In genomic region chr14:89000007-89000942, GRCh38 we compare ENCODE assay signal across 9 cellular contexts.
DNase-seq lines count a peak whose midpoint lies in the region; FAIRE-seq and TF ChIP-seq lines count a peak whose summit lies in the region.
"Had no signal": no experiment of that assay in that cellular context is flagged by ENCODE, and none has a peak within 500 bp of the region (broad histone marks: within the 10 kb centered on the region; RNA-seq: fewer than 3 reads in every experiment).

No MANE protein-coding gene starts in this region.

- H3K27ac ChIP-seq in adrenal gland (peak overlapping the region in 3 of 5 donors; percentile 2 to 61 (median 54)), kidney (ENCODE audit: low read depth in 2 of 2, low read length in 2 of 2) (no peak overlapping the region)
- H3K27ac ChIP-seq: BLaER1 had no signal

- no peak for TF ChIP-seq POLR2A in adrenal gland (IDR thresholded peaks at IDR 0.05)
- no peak for TF ChIP-seq POLR2A in GM12891 (IDR thresholded peaks at IDR 0.05; ENCODE audit: low read depth, low read length)

- no peak overlapping the region for H3K9ac ChIP-seq in kidney (ENCODE audit: low read length in 2 of 2)
- H3K9ac ChIP-seq: BLaER1 had no signal

- FAIRE-seq in GM12891 (lab: Jason Lieb, UNC) (no peak), kidney (lab: Jason Lieb, UNC) (no peak)

- TF ChIP-seq CTCF in adrenal gland (IDR thresholded peaks at IDR 0.05) (no peak), kidney (IDR thresholded peaks at IDR 0.05; ENCODE audit: borderline replicate concordance, extremely low read depth, insufficient read depth) (no peak)

- intact Hi-C loops in adrenal gland (cut with DNase I), result no loop called here
- intact Hi-C loops in kidney (cut with DNase I), result no loop called here

- H3K4me1 ChIP-seq in adrenal gland (replicated peaks in 1 of 2) (peaks cover 12 to 16% of the 10 kb centered on the region in 2 donors), kidney (ENCODE audit: control insufficient read depth in 1 of 2, insufficient read depth in 1 of 2, low read depth in 1 of 2, low read length in 2 of 2) (no peaks in the 10 kb centered on the region)
- H3K4me1 ChIP-seq: BLaER1 had no signal

- WGBS in adrenal gland, 4 donors, result 63 to 67% (median 64%) methylated on average over 9 of the region's 9 CpGs

- H3K36me3 ChIP-seq in MG63 (no peaks in the 10 kb centered on the region), adrenal gland (replicated peaks in 1 of 2) (no peaks in the 10 kb centered on the region), kidney (ENCODE audit: control insufficient read depth in 1 of 2, insufficient read depth in 2 of 2, low read length in 2 of 2) (no peaks in the 10 kb centered on the region)
- H3K36me3 ChIP-seq: BLaER1 had no signal

- H3K9me3 ChIP-seq in MG63 (peaks cover 4% of the 10 kb centered on the region; the same call in 1 of the 2 replicates), adrenal gland (replicated peaks in 1 of 3) (no peaks in the 10 kb centered on the region), kidney (ENCODE audit: control insufficient read depth in 1 of 2, low read length in 2 of 2) (no peaks in the 10 kb centered on the region)
- H3K9me3 ChIP-seq: BLaER1 had no signal

- H3K27me3 ChIP-seq in MG63, result no peaks in the 10 kb centered on the region
- H3K27me3 ChIP-seq in adrenal gland, result no peaks in the 10 kb centered on the region
- H3K27me3 ChIP-seq: BLaER1 had no signal

- H3K4me3 ChIP-seq in MG63 (no peak overlapping the region), adrenal gland (no peak overlapping the region), kidney (ENCODE audit: low read length in 2 of 2) (no peak overlapping the region)
- H3K4me3 ChIP-seq: BLaER1 had no signal

- DNase-seq in NCI-H748 (lab: John Stamatoyannopoulos, UW; ENCODE audit: unreplicated experiment), result peak; percentile 53
- no peak for DNase-seq in NCI-H748 treated with DMSO at 0.1 percent for 48 hours (lab: John Stamatoyannopoulos, UW)
- DNase-seq in MG63, result peak; percentile 89
- DNase-seq in adrenal gland, result peak; percentile 79 to 95 (median 93)
- peak; percentile 16 to 91 for DNase-seq in lung microvascular endothelial cell (ENCODE audit: low read depth in 2 of 2)
- DNase-seq in GM12891 (ENCODE audit: insufficient read length, low spot score), result no peak
- no peak for DNase-seq in kidney
- no peak for DNase-seq in medulla oblongata (ENCODE audit: extremely low spot score)

TF ChIP-seq in GM12891, 5 proteins besides CTCF, POLR2A, EP300 and RAD21:
- TF ChIP-seq POLR2AphosphoS5 (IDR thresholded peaks at IDR 0.05; ENCODE audit: low read depth, low read length) (no peak), SPI1 (IDR thresholded peaks at IDR 0.05; ENCODE audit: low read depth, low read length) (no peak), PAX5 (IDR thresholded peaks at IDR 0.05; ENCODE audit: insufficient read depth, low read length, severe bottlenecking) (no peak), TAF1 (IDR thresholded peaks at IDR 0.05; ENCODE audit: low read depth, low read length) (no peak), POU2F2 (IDR thresholded peaks at IDR 0.05; ENCODE audit: low read depth, low read length) (no peak)
TF ChIP-seq in GM12891: peak in this region for 0.

Comparison
In these comparisons a context has a peak if more than half of its experiments do, and no peak if none do; other contexts are left out.
1. DNase-seq: peak in NCI-H748 (single experiment), MG63 (single experiment), adrenal gland (7 of 7) and lung microvascular endothelial cell (2 of 2); none in NCI-H748 treated with DMSO at 0.1 percent for 48 hours (single experiment), GM12891 (single experiment), kidney (single experiment) and medulla oblongata (single experiment).
2. H3K27ac ChIP-seq: peak in adrenal gland (3 of 5); none in kidney (0 of 2).